In the genomic region with DNA sequence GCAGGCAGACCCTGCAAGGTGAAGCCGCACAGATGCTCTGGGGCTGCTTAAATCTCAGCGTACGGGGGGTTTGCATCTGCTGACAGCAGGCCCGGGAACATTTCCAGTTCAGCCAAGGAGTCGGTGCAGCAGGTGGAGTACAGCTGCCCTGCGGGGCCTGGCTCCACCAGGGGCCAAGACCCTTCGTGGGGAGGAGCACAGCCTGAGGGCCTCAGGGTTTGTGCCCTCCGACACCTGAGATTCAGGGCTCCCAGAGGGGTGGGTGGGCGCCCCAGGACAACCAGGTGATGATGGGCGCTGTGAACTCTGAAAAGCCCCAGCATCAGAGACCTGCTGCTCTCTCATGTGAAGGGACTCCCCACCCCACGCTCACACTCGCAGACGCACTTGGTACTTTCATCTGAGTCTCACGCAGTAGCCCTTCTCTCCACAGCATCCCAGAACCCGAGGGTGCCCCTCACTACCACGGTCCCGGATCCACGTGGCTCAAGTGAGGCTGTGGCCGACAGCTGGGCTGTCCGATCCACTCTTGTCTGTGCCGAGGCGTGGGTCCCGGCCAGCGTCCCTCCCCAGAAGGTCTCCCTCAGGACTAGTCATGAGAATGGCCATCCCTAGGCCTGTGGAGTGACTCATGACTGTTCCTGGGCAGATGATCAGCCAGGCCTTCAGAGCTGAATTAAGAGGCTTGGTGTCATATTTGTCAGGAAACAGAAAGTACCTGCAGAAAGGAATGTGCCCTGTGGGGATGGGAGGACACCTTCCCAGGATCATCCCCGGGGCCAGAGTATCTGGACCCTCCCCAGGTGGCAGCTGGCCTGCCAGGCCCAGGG, we compare ENCODE assay signal across 11 cellular contexts. TPM values are rescaled to one million over a fixed set of nuclear protein-coding genes. Genes with fewer than 3 reads are reported as not detected.
A peak's percentile ranks its signal among the peaks of the same experiment; 100 is the strongest.
DNase-seq lines count a peak whose midpoint lies in the region; TF ChIP-seq lines count a peak whose summit lies in the region.
"Had no signal": no experiment of that assay in that cellular context is flagged by ENCODE, and none has a peak within 500 bp of the region (broad histone marks: within the 10 kb centered on the region; RNA-seq: fewer than 3 reads in every experiment).

No MANE protein-coding gene starts in this region.

- H2AFZ ChIP-seq in neural progenitor cell (replicated peaks), result no peak overlapping the region

- no peaks in the 10 kb centered on the region for H4K20me1 ChIP-seq in neural progenitor cell (ENCODE audit: low read depth)

- H3K9me3 ChIP-seq in adrenal gland (replicated peaks in 1 of 3) (no peaks in the 10 kb centered on the region), neural progenitor cell (ENCODE audit: low read depth) (no peaks in the 10 kb centered on the region)

- 75 to 86% (median 82%) methylated on average over 22 to 25 of the region's 25 CpGs for WGBS in adrenal gland, 4 donors

- intact Hi-C loops in adrenal gland (cut with DNase I), result no loop called here

- H3K4me1 Mint-ChIP-seq in neural progenitor cell, result peaks cover 8% of the 10 kb centered on the region

- TF ChIP-seq POLR2A in adrenal gland (IDR thresholded peaks at IDR 0.05), result no peak

- peaks cover 13 to 23% of the 10 kb centered on the region in 2 donors for H3K4me1 ChIP-seq in adrenal gland (replicated peaks in 1 of 2)
- no peaks in the 10 kb centered on the region for H3K4me1 ChIP-seq in neural progenitor cell
- H3K4me1 ChIP-seq: tibial nerve had no signal

- no peaks in the 10 kb centered on the region for H3F3A ChIP-seq in neural progenitor cell (ENCODE audit: low read depth)

- H3K9me3 Mint-ChIP-seq in neural progenitor cell, result peaks cover 6% of the 10 kb centered on the region

- H3K27ac ChIP-seq in adrenal gland (peak overlapping the region in 2 of 5 donors; percentile 49 to 88), neural progenitor cell (no peak overlapping the region)
- H3K27ac ChIP-seq: tibial nerve had no signal

- H3K27ac Mint-ChIP-seq in neural progenitor cell, result peak overlapping the region; percentile 57

- TF ChIP-seq CTCF in adrenal gland (IDR thresholded peaks at IDR 0.05) (no peak), neural progenitor cell (IDR thresholded peaks at IDR 0.05) (no peak)

- H3K27me3 Mint-ChIP-seq in neural progenitor cell (ENCODE audit: insufficient read depth, low read depth), result peaks cover 2% of the 10 kb centered on the region

- peaks cover 0 to 10% of the 10 kb centered on the region in 2 donors for H3K36me3 ChIP-seq in adrenal gland (replicated peaks in 1 of 2)
- no peaks in the 10 kb centered on the region for H3K36me3 ChIP-seq in neural progenitor cell

- no peak overlapping the region for H3K9ac ChIP-seq in neural progenitor cell

- no peak overlapping the region for H3K4me2 ChIP-seq in neural progenitor cell

- H3K36me3 Mint-ChIP-seq in neural progenitor cell, result peaks cover 20% of the 10 kb centered on the region

- H3K4me3 Mint-ChIP-seq in neural progenitor cell, result no peak overlapping the region

- H3K4me3 ChIP-seq in adrenal gland (no peak overlapping the region), neural progenitor cell (no peak overlapping the region)
- H3K4me3 ChIP-seq: skin epidermis, tibial nerve had no signal

- peak; percentile 48 for DNase-seq in NCI-H748 (lab: John Stamatoyannopoulos, UW; ENCODE audit: unreplicated experiment)
- no peak for DNase-seq in NCI-H748 treated with DMSO at 0.1 percent for 48 hours (lab: John Stamatoyannopoulos, UW)
- peak; percentile 29 for DNase-seq in HK-2 (ENCODE audit: unreplicated experiment)
- DNase-seq in adrenal gland, result peak in 4 of 7 donors; percentile 47 to 72 (median 60)
- no peak for DNase-seq in neural progenitor cell (ENCODE audit: low spot score)
- DNase-seq in DMS79 (lab: John Stamatoyannopoulos, UW), result no peak
- DNase-seq in NCI-H2081 treated with DMSO at 0.1 percent for 48 hours (lab: John Stamatoyannopoulos, UW), result no peak
- no peak for DNase-seq in DMS114 treated with DMSO at 0.1 percent for 48 hours (lab: John Stamatoyannopoulos, UW; ENCODE audit: unreplicated experiment)
- DNase-seq: cerebellar nuclear complex had no signal

- H3K79me2 ChIP-seq in neural progenitor cell (ENCODE audit: low read depth), result no peaks in the 10 kb centered on the region

- no peaks in the 10 kb centered on the region for H3K27me3 ChIP-seq in adrenal gland
- no peaks in the 10 kb centered on the region for H3K27me3 ChIP-seq in neural progenitor cell
- H3K27me3 ChIP-seq: tibial nerve had no signal

RNA-seq across cellular contexts. Expression of gene ACSF3, which starts 29.6 kb away (rescaled TPM):
- total RNA-seq in adrenal gland (10 to 100 TPM; 35.7 to 88.3 (median 57.0) TPM), neural progenitor cell (ENCODE audit: low replicate concordance) (14.5 and 25.9 TPM in 2 replicates)
- polyA plus RNA-seq in adrenal gland, result 10 to 100 TPM; 32.4 to 90.3 (median 82.1) TPM

RNA-seq across cellular contexts. Expression of gene CDH15, which starts 48.3 kb away (rescaled TPM):
- under 1 TPM in 7 of 8 donors, not detected in 1; 0.08 to 0.32 (median 0.17) TPM for total RNA-seq in adrenal gland
- polyA plus RNA-seq in adrenal gland, result under 1 TPM; 0.05 to 0.17 (median 0.08) TPM
- total RNA-seq in neural progenitor cell (ENCODE audit: low replicate concordance), result not detected in 2 replicates

Comparison
In these comparisons a context has a peak if more than half of its experiments do, and no peak if none do; other contexts are left out.
1. DNase-seq: peak in NCI-H748 (single experiment), HK-2 (single experiment) and adrenal gland (4 of 7); none in NCI-H748 treated with DMSO at 0.1 percent for 48 hours (single experiment), neural progenitor cell (single experiment), DMS79 (single experiment), NCI-H2081 treated with DMSO at 0.1 percent for 48 hours (single experiment) and DMS114 treated with DMSO at 0.1 percent for 48 hours (single experiment).